ENCODE assay signal across 2 cellular contexts in the genomic region with DNA sequence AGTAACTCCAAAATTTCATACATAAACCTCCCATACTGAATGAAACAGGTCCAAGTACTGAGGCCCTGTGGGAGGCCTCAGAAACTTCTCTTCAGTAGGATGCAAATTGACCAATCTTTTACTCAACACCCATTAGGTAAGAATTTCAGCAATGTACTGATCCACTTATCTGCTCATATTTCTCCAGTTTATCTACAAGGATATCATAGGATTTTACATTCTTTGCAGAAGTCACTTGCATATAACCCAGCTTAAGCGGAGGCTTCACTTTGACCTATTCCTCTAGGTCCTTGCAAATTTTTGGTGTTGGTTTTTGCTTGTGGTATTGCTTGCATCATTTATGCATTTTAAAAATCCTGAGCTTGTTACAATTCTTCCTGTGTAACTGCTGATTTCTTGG.
TF ChIP-seq lines count a peak whose summit lies in the region.

No MANE protein-coding gene starts in this region.

TF ChIP-seq in SK-N-SH treated with all-trans-retinoic acid at 6 μM for 48 hours, 23 proteins besides CTCF, POLR2A, EP300 and RAD21:
- TF ChIP-seq, protein P1, sequence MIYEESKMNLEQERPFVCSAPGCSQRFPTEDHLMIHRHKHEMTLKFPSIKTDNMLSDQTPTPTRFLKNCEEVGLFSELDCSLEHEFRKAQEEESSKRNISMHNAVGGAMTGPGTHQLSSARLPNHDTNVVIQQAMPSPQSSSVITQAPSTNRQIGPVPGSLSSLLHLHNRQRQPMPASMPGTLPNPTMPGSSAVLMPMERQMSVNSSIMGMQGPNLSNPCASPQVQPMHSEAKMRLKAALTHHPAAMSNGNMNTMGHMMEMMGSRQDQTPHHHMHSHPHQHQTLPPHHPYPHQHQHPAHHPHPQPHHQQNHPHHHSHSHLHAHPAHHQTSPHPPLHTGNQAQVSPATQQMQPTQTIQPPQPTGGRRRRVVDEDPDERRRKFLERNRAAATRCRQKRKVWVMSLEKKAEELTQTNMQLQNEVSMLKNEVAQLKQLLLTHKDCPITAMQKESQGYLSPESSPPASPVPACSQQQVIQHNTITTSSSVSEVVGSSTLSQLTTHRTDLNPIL (CRISPR knock-in tag; IDR thresholded peaks at IDR 0.05; ENCODE audit: low read depth), result 0 out of 2 replicates have a peak, but pooled peaks have one; percentile 35
- TF ChIP-seq ISL1 (CRISPR knock-in tag; IDR thresholded peaks at IDR 0.05) (peak; percentile 95), ZNF565 (CRISPR knock-in tag; conservative IDR thresholded peaks at IDR 0.05; ENCODE audit: low read depth) (no peak), OSR1 (CRISPR knock-in tag; IDR thresholded peaks at IDR 0.05) (no peak), ZNF8 (CRISPR knock-in tag; IDR thresholded peaks at IDR 0.05) (no peak), ZFP30 (CRISPR knock-in tag; IDR thresholded peaks at IDR 0.05) (no peak), POU6F1 (CRISPR knock-in tag; IDR thresholded peaks at IDR 0.05; ENCODE audit: borderline replicate concordance, low read depth) (no peak), ESRRG (CRISPR knock-in tag; IDR thresholded peaks at IDR 0.05) (no peak), TCF4 (CRISPR knock-in tag; IDR thresholded peaks at IDR 0.05; ENCODE audit: borderline replicate concordance) (no peak)
TF ChIP-seq in SK-N-SH treated with all-trans-retinoic acid at 6 μM for 48 hours: peak in this region for 2.

TF ChIP-seq in SK-N-SH, 30 proteins besides CTCF, POLR2A, EP300 and RAD21 (continued from another document):
- TF ChIP-seq REST (IDR thresholded peaks at IDR 0.05; ENCODE audit: low read depth, low read length) (no peak), NRF1 (IDR thresholded peaks at IDR 0.05; ENCODE audit: low read depth, low read length) (no peak), FOXJ3 (CRISPR knock-in tag; IDR thresholded peaks at IDR 0.05) (no peak), MXI1 (IDR thresholded peaks at IDR 0.05; ENCODE audit: low read depth, low read length) (no peak), POLR2AphosphoS5 (IDR thresholded peaks at IDR 0.05; ENCODE audit: low read depth, low read length) (no peak), TAF1 (IDR thresholded peaks at IDR 0.05; ENCODE audit: borderline replicate concordance, low read depth, low read length) (no peak), CHD2 (IDR thresholded peaks at IDR 0.05; ENCODE audit: low read length, partially characterized antibody) (no peak), FOXM1 (IDR thresholded peaks at IDR 0.05; ENCODE audit: low read depth) (no peak), SMC3 (IDR thresholded peaks at IDR 0.05; ENCODE audit: low read depth, low read length) (no peak), TEAD4 (IDR thresholded peaks at IDR 0.05; ENCODE audit: borderline replicate concordance, insufficient read depth) (no peak), RCOR1 (IDR thresholded peaks at IDR 0.05; ENCODE audit: low read length) (no peak), YY1 (IDR thresholded peaks at IDR 0.05; ENCODE audit: low read depth) (no peak)
